16 cellular contexts compared by ENCODE assay signal in the genomic region with DNA sequence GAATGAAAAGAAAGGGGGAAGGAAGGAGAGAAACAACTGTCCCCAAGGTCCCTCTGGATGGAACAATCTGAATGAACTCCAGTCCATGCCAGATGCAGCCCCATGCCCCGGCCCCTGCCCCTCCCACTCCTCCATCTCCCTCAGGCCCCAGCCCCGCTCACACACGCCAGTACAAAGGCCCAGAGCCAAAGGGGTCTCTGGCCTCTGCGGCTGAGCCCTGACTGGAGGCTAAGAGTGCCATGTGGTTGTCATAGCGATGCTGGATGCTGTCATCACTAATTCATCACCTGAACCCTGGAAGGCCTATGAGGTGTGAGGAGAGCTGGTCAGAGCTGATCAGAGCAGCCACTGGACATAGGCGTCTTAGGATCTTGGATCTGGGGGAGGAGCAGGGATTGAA. TPM values are rescaled to one million over a fixed set of nuclear protein-coding genes. Genes with fewer than 3 reads are reported as not detected.
A peak's percentile ranks its signal among the peaks of the same experiment; 100 is the strongest.
DNase-seq lines count a peak whose midpoint lies in the region; ATAC-seq and TF ChIP-seq lines count a peak whose summit lies in the region.
"Had no signal": no experiment of that assay in that cellular context is flagged by ENCODE, and none has a peak within 500 bp of the region (broad histone marks: within the 10 kb centered on the region; RNA-seq: fewer than 3 reads in every experiment).

No MANE protein-coding gene starts in this region.

- no peak for TF ChIP-seq CTCF in nephron progenitor cell (IDR thresholded peaks at IDR 0.05)

- H3K9me3 ChIP-seq in ectodermal cell (ENCODE audit: control insufficient read depth, low read length): no peaks in the 10 kb centered on the region
- H3K9me3 ChIP-seq: A549, BE2C had no signal

- no peak overlapping the region for H3K27ac Mint-ChIP-seq in nephron progenitor cell
- H3K27ac Mint-ChIP-seq: CD8-positive, alpha-beta T cell; HFFc6 had no signal

- DNase-seq in SK-N-DZ (ENCODE audit: low spot score) (peak; percentile 59), nephron progenitor cell (peak; percentile 28), retina (peak; percentile 74), NCI-H1436 treated with DMSO at 0.1 percent for 48 hours (lab: John Stamatoyannopoulos, UW) (no peak), left lobe of liver (ENCODE audit: low spot score) (no peak)
- no peak for DNase-seq in activated T-cell treated with anti-CD3 and anti-CD28 coated beads, Interleukin-2, amount 50 U/mL, for 4 hours
- DNase-seq: BE2C, COR-L47, DND-41, GF-D8, HCEC 1CT, HFFc6 had no signal

- peaks cover 43% of the 10 kb centered on the region for H3K4me1 ChIP-seq in ectodermal cell (ENCODE audit: control insufficient read depth, insufficient read depth, low read length)
- H3K4me1 ChIP-seq: A549 had no signal

- H3K36me3 ChIP-seq in ectodermal cell (ENCODE audit: control insufficient read depth, insufficient read depth, low read length): no peaks in the 10 kb centered on the region

- no peak overlapping the region for H3K4me3 Mint-ChIP-seq in nephron progenitor cell
- H3K4me3 Mint-ChIP-seq in activated T-cell treated with anti-CD3 and anti-CD28 coated beads, Interleukin-2, amount 50 U/mL, for 4 hours: no peak overlapping the region
- H3K4me3 Mint-ChIP-seq: CD14-positive monocyte; CD8-positive, alpha-beta T cell; HFFc6 had no signal

- H3K4me1 Mint-ChIP-seq in nephron progenitor cell: peaks cover 35% of the 10 kb centered on the region
- H3K4me1 Mint-ChIP-seq in activated T-cell treated with anti-CD3 and anti-CD28 coated beads, Interleukin-2, amount 50 U/mL, for 4 hours (ENCODE audit: low read depth): no peaks in the 10 kb centered on the region

- peaks cover 4% of the 10 kb centered on the region for H3K27me3 Mint-ChIP-seq in nephron progenitor cell (ENCODE audit: low read depth, poor library complexity)
- peaks cover 2% of the 10 kb centered on the region for H3K27me3 Mint-ChIP-seq in activated T-cell treated with anti-CD3 and anti-CD28 coated beads, Interleukin-2, amount 50 U/mL, for 4 hours (ENCODE audit: low read depth)

- no peak overlapping the region for H3K4me3 ChIP-seq in ectodermal cell (ENCODE audit: insufficient read depth, low read depth, low read length)
- H3K4me3 ChIP-seq: A549 had no signal

- no peak for ATAC-seq in activated T-cell treated with anti-CD3 and anti-CD28 coated beads, Interleukin-2, amount 50 U/mL, for 4 hours
- no peak for ATAC-seq in left lobe of liver
- ATAC-seq: A549; CD8-positive, alpha-beta T cell had no signal

- no peaks in the 10 kb centered on the region for H3K9me3 Mint-ChIP-seq in nephron progenitor cell
- no peaks in the 10 kb centered on the region for H3K9me3 Mint-ChIP-seq in activated T-cell treated with anti-CD3 and anti-CD28 coated beads, Interleukin-2, amount 50 U/mL, for 4 hours
- H3K9me3 Mint-ChIP-seq: CD14-positive monocyte; CD8-positive, alpha-beta T cell; HFFc6 had no signal

- no peaks in the 10 kb centered on the region for H3K27me3 ChIP-seq in ectodermal cell (ENCODE audit: control insufficient read depth, insufficient read depth, low read length, poor library complexity, severe bottlenecking)
- H3K27me3 ChIP-seq: BE2C had no signal

- WGBS in ectodermal cell, 2 experiments: 60 to 64% methylated on average over 6 of the region's 6 CpGs

- H3K36me3 Mint-ChIP-seq in nephron progenitor cell (ENCODE audit: low read depth): no peaks in the 10 kb centered on the region
- no peaks in the 10 kb centered on the region for H3K36me3 Mint-ChIP-seq in activated T-cell treated with anti-CD3 and anti-CD28 coated beads, Interleukin-2, amount 50 U/mL, for 4 hours (ENCODE audit: insufficient read depth)
- H3K36me3 Mint-ChIP-seq: CD14-positive monocyte; CD8-positive, alpha-beta T cell had no signal

- H3K27ac ChIP-seq in ectodermal cell (ENCODE audit: insufficient read depth, low read depth, low read length, poor library complexity, severe bottlenecking): peak overlapping the region; percentile 67
- H3K27ac ChIP-seq: A549 had no signal

RNA-seq across cellular contexts. Expression of a gene that starts 16.9 kb away (rescaled TPM):
- polyA plus RNA-seq in SK-N-DZ (2014; cell fraction: cytosol; rRNA removed): 8.2 and 12.9 TPM in 2 replicates
- 45.4 and 47.9 TPM in 2 replicates for polyA plus RNA-seq in SK-N-DZ (2014; cell fraction: nucleus; rRNA removed)
- polyA plus RNA-seq in ectodermal cell (2013, experiment 1 of 4): 23.5 TPM
- 31.7 TPM for polyA plus RNA-seq in ectodermal cell (2013, experiment 2 of 4)
- 17.9 TPM for polyA plus RNA-seq in ectodermal cell (2013, experiment 3 of 4)
- polyA plus RNA-seq in ectodermal cell (2013, experiment 4 of 4): 15.1 TPM
- total RNA-seq in activated T-cell treated with anti-CD3 and anti-CD28 coated beads, Interleukin-2, amount 50 U/mL, for 4 hours: under 1 TPM; 0.53 to 0.71 (median 0.60) TPM
- total RNA-seq in left lobe of liver: 20.3 TPM

Comparison
In these comparisons a context has a peak if more than half of its experiments do, and no peak if none do; other contexts are left out.
1. DNase-seq: peak in SK-N-DZ (single experiment), nephron progenitor cell (single experiment) and retina (single experiment); none in activated T-cell treated with anti-CD3 and anti-CD28 coated beads, Interleukin-2, amount 50 U/mL, for 4 hours (single experiment), NCI-H1436 treated with DMSO at 0.1 percent for 48 hours (single experiment) and left lobe of liver (single experiment).
2. RNA of a gene that starts 16.9 kb away (total RNA-seq): 20.3 TPM in left lobe of liver (single experiment); 0.53 to 0.71 TPM in activated T-cell treated with anti-CD3 and anti-CD28 coated beads, Interleukin-2, amount 50 U/mL, for 4 hours; every median in the first group is over 10 times any median in the second.